In genomic region chr11:119764108-119764874, GRCh38 we compare ENCODE assay signal across 10 cellular contexts. TPM values are rescaled to one million over a fixed set of nuclear protein-coding genes. Genes with fewer than 3 reads are reported as not detected.
DNase-seq lines count a peak whose midpoint lies in the region; ATAC-seq, FAIRE-seq and TF ChIP-seq lines count a peak whose summit lies in the region.
"Had no signal": no experiment of that assay in that cellular context is flagged by ENCODE, and none has a peak within 500 bp of the region (broad histone marks: within the 10 kb centered on the region; RNA-seq: fewer than 3 reads in every experiment).

No MANE protein-coding gene starts in this region.

- ATAC-seq in left lobe of liver: peak; percentile 82
- no peak for ATAC-seq in activated CD4-positive, alpha-beta T cell treated with anti-CD3 and anti-CD28 coated beads for 36 hours

- intact Hi-C loops in thyroid gland (cut with DNase I): no loop called here
- intact Hi-C loops in activated CD4-positive, alpha-beta T cell treated with anti-CD3 and anti-CD28 coated beads for 36 hours (cut with DNase I, micrococcal nuclease): no loop called here

- no peaks in the 10 kb centered on the region for H3K9me3 ChIP-seq in thyroid gland
- H3K9me3 ChIP-seq: ovary had no signal

- FAIRE-seq in bronchial epithelial cell (lab: Jason Lieb, UNC): peak; percentile 66

- peak; percentile 9 for DNase-seq in DMS 273 (lab: John Stamatoyannopoulos, UW; ENCODE audit: unreplicated experiment)
- DNase-seq in DMS 273 treated with DMSO at 0.1 percent for 48 hours (lab: John Stamatoyannopoulos, UW): no peak
- peak; percentile 24 for DNase-seq in bronchial epithelial cell (ENCODE audit: low read depth)
- DNase-seq in left lobe of liver (ENCODE audit: low spot score): peak; percentile 70
- DNase-seq in thyroid gland: peak; percentile 65 to 74
- DNase-seq in activated CD4-positive, alpha-beta T cell treated with anti-CD3 and anti-CD28 coated beads for 36 hours: no peak
- DNase-seq in activated naive CD4-positive, alpha-beta T cell (lab: John Stamatoyannopoulos, UW): no peak
- no peak for DNase-seq in GM19238 (ENCODE audit: insufficient read length, low spot score)
- DNase-seq: stomach had no signal

- TF ChIP-seq CTCF in bronchial epithelial cell (IDR thresholded peaks at IDR 0.05; ENCODE audit: insufficient read depth, low read length, severe bottlenecking): no peak
- no peak for TF ChIP-seq CTCF in thyroid gland (IDR thresholded peaks at IDR 0.05)

- peaks cover 9% of the 10 kb centered on the region for H3K9me3 Mint-ChIP-seq in activated CD4-positive, alpha-beta T cell treated with anti-CD3 and anti-CD28 coated beads for 36 hours (ENCODE audit: low read depth)

- WGBS in thyroid gland, 2 donors: 30 to 36% methylated on average over 6 of the region's 6 CpGs

- TF ChIP-seq POLR2A in thyroid gland (IDR thresholded peaks at IDR 0.05): no peak

- no peaks in the 10 kb centered on the region for H3K4me1 ChIP-seq in thyroid gland

- no peaks in the 10 kb centered on the region for H3K36me3 Mint-ChIP-seq in activated CD4-positive, alpha-beta T cell treated with anti-CD3 and anti-CD28 coated beads for 36 hours (ENCODE audit: low read depth)

- no peaks in the 10 kb centered on the region for H3K36me3 ChIP-seq in bronchial epithelial cell (ENCODE audit: control insufficient read depth, insufficient read depth, low read length)
- no peaks in the 10 kb centered on the region for H3K36me3 ChIP-seq in thyroid gland
- H3K36me3 ChIP-seq: ovary, stomach had no signal

- H3K4me3 ChIP-seq in bronchial epithelial cell (ENCODE audit: low read depth, low read length) (no peak overlapping the region), thyroid gland (replicated peaks in 1 of 3) (no peak overlapping the region)
- H3K4me3 ChIP-seq: ovary, stomach had no signal

- peaks cover 24% of the 10 kb centered on the region for H3K27me3 Mint-ChIP-seq in activated CD4-positive, alpha-beta T cell treated with anti-CD3 and anti-CD28 coated beads for 36 hours

- CTCF ChIA-PET in activated CD4-positive, alpha-beta T cell treated with anti-CD3 and anti-CD28 coated beads for 36 hours (lab: Charles Lee): no interaction called here

- peaks cover 2% of the 10 kb centered on the region for H3K27me3 ChIP-seq in bronchial epithelial cell (ENCODE audit: control insufficient read depth, insufficient read depth, low read length)
- no peaks in the 10 kb centered on the region for H3K27me3 ChIP-seq in thyroid gland
- H3K27me3 ChIP-seq: ovary had no signal

- H3K27ac Mint-ChIP-seq in activated CD4-positive, alpha-beta T cell treated with anti-CD3 and anti-CD28 coated beads for 36 hours: no peak overlapping the region

- no peak overlapping the region for H3K27ac ChIP-seq in thyroid gland
- H3K27ac ChIP-seq: ovary, stomach had no signal

- H3K4me3 Mint-ChIP-seq in activated CD4-positive, alpha-beta T cell treated with anti-CD3 and anti-CD28 coated beads for 36 hours: no peak overlapping the region

- H3K4me1 Mint-ChIP-seq in activated CD4-positive, alpha-beta T cell treated with anti-CD3 and anti-CD28 coated beads for 36 hours: no peaks in the 10 kb centered on the region

- POLR2A ChIA-PET in activated CD4-positive, alpha-beta T cell treated with anti-CD3 and anti-CD28 coated beads for 36 hours (lab: Charles Lee): no interaction called here

RNA-seq across cellular contexts. Expression of gene NECTIN1, which starts 35.3 kb away (rescaled TPM):
- total RNA-seq in bronchial epithelial cell (85.3 and 161 TPM in 2 replicates), left lobe of liver (6.5 TPM), thyroid gland (1 to 10 TPM in 3 of 4 donors, under 1 TPM in 1; 0.94 to 5.3 (median 2.3) TPM)
- 1 to 10 TPM; 1.6 to 1.7 TPM for total RNA-seq in activated CD4-positive, alpha-beta T cell treated with anti-CD3 and anti-CD28 coated beads for 36 hours

Comparison
In these comparisons a context has a peak if more than half of its experiments do, and no peak if none do; other contexts are left out.
1. DNase-seq: peak in DMS 273 (single experiment), bronchial epithelial cell (single experiment), left lobe of liver (single experiment) and thyroid gland (2 of 2); none in DMS 273 treated with DMSO at 0.1 percent for 48 hours (single experiment), activated CD4-positive, alpha-beta T cell treated with anti-CD3 and anti-CD28 coated beads for 36 hours (single experiment), activated naive CD4-positive, alpha-beta T cell (0 of 4) and GM19238 (single experiment).
2. RNA of gene NECTIN1, which starts 35.3 kb away (total RNA-seq): 85.3 to 161 TPM in bronchial epithelial cell; 6.5 TPM in left lobe of liver (single experiment), 0.94 to 5.3 TPM in thyroid gland and 1.6 to 1.7 TPM in activated CD4-positive, alpha-beta T cell treated with anti-CD3 and anti-CD28 coated beads for 36 hours; every median in the first group is over 10 times any median in the second.